ENCODE assay signal across 1 cellular context in the genomic region with DNA sequence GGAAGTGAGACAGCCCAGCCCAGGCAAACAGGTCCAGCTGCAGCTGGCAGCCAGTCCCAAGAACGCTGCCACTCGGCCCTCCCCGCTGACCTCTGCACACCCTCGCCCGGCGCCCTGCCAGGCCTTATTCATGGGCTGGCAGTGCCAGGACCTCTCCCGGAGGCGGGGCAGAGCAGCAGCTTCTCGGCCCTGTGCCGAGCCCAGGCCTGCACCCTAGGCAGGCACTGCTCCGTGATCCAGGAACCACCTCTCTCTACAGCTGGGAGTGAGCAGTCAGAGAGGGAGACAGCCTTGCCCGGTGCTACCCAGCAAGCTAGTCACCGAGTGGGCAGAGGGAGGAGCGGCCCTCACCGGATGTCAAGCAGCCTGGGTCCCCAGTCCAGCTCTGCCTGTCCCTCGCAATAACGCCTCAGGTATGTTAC.
TF ChIP-seq lines count a peak whose summit lies in the region.

No MANE protein-coding gene starts in this region.

TF ChIP-seq in GM23338, 12 proteins besides CTCF, POLR2A, EP300 and RAD21 (continued from another document):
- TF ChIP-seq, protein P1, sequence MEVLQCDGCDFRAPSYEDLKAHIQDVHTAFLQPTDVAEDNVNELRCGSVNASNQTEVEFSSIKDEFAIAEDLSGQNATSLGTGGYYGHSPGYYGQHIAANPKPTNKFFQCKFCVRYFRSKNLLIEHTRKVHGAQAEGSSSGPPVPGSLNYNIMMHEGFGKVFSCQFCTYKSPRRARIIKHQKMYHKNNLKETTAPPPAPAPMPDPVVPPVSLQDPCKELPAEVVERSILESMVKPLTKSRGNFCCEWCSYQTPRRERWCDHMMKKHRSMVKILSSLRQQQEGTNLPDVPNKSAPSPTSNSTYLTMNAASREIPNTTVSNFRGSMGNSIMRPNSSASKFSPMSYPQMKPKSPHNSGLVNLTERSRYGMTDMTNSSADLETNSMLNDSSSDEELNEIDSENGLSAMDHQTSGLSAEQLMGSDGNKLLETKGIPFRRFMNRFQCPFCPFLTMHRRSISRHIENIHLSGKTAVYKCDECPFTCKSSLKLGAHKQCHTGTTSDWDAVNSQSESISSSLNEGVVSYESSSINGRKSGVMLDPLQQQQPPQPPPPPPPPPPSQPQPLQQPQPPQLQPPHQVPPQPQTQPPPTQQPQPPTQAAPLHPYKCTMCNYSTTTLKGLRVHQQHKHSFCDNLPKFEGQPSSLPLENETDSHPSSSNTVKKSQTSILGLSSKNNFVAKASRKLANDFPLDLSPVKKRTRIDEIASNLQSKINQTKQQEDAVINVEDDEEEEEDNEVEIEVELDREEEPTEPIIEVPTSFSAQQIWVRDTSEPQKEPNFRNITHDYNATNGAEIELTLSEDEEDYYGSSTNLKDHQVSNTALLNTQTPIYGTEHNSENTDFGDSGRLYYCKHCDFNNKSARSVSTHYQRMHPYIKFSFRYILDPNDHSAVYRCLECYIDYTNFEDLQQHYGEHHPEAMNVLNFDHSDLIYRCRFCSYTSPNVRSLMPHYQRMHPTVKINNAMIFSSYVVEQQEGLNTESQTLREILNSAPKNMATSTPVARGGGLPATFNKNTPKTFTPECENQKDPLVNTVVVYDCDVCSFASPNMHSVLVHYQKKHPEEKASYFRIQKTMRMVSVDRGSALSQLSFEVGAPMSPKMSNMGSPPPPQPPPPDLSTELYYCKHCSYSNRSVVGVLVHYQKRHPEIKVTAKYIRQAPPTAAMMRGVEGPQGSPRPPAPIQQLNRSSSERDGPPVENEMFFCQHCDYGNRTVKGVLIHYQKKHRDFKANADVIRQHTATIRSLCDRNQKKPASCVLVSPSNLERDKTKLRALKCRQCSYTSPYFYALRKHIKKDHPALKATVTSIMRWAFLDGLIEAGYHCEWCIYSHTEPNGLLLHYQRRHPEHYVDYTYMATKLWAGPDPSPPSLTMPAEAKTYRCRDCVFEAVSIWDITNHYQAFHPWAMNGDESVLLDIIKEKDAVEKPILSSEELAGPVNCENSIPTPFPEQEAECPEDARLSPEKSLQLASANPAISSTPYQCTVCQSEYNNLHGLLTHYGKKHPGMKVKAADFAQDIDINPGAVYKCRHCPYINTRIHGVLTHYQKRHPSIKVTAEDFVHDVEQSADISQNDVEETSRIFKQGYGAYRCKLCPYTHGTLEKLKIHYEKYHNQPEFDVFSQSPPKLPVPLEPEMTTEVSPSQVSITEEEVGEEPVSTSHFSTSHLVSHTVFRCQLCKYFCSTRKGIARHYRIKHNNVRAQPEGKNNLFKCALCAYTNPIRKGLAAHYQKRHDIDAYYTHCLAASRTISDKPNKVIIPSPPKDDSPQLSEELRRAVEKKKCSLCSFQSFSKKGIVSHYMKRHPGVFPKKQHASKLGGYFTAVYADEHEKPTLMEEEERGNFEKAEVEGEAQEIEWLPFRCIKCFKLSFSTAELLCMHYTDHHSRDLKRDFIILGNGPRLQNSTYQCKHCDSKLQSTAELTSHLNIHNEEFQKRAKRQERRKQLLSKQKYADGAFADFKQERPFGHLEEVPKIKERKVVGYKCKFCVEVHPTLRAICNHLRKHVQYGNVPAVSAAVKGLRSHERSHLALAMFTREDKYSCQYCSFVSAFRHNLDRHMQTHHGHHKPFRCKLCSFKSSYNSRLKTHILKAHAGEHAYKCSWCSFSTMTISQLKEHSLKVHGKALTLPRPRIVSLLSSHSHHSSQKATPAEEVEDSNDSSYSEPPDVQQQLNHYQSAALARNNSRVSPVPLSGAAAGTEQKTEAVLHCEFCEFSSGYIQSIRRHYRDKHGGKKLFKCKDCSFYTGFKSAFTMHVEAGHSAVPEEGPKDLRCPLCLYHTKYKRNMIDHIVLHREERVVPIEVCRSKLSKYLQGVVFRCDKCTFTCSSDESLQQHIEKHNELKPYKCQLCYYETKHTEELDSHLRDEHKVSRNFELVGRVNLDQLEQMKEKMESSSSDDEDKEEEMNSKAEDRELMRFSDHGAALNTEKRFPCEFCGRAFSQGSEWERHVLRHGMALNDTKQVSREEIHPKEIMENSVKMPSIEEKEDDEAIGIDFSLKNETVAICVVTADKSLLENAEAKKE (CRISPR knock-in tag; IDR thresholded peaks at IDR 0.05) = no peak
- no peak for TF ChIP-seq EZH2 (IDR thresholded peaks at IDR 0.05; ENCODE audit: low read depth, unreplicated experiment)
